Comparison of ENCODE assay signal across 16 cellular contexts in the genomic region with DNA sequence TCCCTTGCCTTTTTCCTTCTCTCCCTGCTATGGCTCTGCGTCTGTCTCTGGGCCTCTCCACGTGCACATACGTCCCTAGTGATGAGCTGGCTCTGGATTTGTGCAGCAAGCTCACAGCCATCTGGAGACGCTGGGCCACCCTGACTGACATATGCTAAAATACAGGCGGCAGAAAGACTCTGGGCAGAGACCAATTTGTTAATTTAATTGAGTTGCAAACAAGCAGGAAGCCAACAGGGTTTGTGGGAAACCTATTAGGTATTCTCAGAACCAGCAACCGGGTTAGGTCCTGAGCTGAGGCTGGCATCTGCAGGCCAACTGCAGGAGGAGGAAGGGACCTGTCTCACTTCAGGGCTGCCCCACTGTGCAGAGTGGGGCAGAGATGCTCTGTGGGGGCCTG.
"Had no signal": no experiment of that assay in that cellular context is flagged by ENCODE, and none has a peak within 500 bp of the region (broad histone marks: within the 10 kb centered on the region; RNA-seq: fewer than 3 reads in every experiment).

No MANE protein-coding gene starts in this region.

- H3K9ac ChIP-seq: neural progenitor cell had no signal

- H3K27me3 ChIP-seq: gastroesophageal sphincter, hepatocyte, neural progenitor cell, ovary, sigmoid colon, tibial nerve, vagina had no signal

- H3K4me1 ChIP-seq: gastroesophageal sphincter, sigmoid colon, tibial nerve, vagina had no signal

- H3K79me2 ChIP-seq: hepatocyte had no signal

- DNase-seq: activated B cell treated with CpG ODN at 0.5 μM for 24 hours; activated effector memory CD4-positive, alpha-beta T cell treated with Interleukin-2 at 50 U/mL for 16 hours; activated T-cell treated with anti-CD3 and anti-CD28 coated beads, Interleukin-2, amount 50 U/mL, for 1 hour; central memory CD4-positive, alpha-beta T cell; effector memory CD8-positive, alpha-beta T cell; kidney; ovary; sigmoid colon; stimulated activated CD4-positive, alpha-beta T cell treated with anti-CD3 and anti-CD28 coated beads, Interleukin-2, amount 100 ng/mL, for 24 hours; stimulated activated naive B cell treated with anti-CD40 and anti-IgM and Interleukin-4, amounts not matched to agents 10 μg/mL and 1 μg/mL and 100 μg/mL, for 72 hours had no signal

- H3K9me3 ChIP-seq: gastroesophageal sphincter, ovary, sigmoid colon, tibial nerve, vagina had no signal

- H3K36me3 ChIP-seq: gastroesophageal sphincter, neural progenitor cell, ovary, sigmoid colon, tibial nerve, vagina had no signal

- H2AFZ ChIP-seq: hepatocyte, neural progenitor cell had no signal

- ATAC-seq: effector memory CD8-positive, alpha-beta T cell; gastroesophageal sphincter; stimulated activated naive B cell treated with anti-CD40 and anti-IgM and Interleukin-4, amounts not matched to agents 10 μg/mL and 1 μg/mL and 100 μg/mL, for 72 hours had no signal

- H3K4me2 ChIP-seq: hepatocyte, neural progenitor cell had no signal

- FAIRE-seq: kidney had no signal

- H3K27ac ChIP-seq: epithelial cell of prostate, gastroesophageal sphincter, hepatocyte, neural progenitor cell, ovary, sigmoid colon, tibial nerve, vagina had no signal

- H3K4me3 ChIP-seq: gastroesophageal sphincter, hepatocyte, neural progenitor cell, ovary, sigmoid colon, tibial nerve, vagina had no signal
